Comparison of ENCODE assay signal across 8 cellular contexts in the genomic region with DNA sequence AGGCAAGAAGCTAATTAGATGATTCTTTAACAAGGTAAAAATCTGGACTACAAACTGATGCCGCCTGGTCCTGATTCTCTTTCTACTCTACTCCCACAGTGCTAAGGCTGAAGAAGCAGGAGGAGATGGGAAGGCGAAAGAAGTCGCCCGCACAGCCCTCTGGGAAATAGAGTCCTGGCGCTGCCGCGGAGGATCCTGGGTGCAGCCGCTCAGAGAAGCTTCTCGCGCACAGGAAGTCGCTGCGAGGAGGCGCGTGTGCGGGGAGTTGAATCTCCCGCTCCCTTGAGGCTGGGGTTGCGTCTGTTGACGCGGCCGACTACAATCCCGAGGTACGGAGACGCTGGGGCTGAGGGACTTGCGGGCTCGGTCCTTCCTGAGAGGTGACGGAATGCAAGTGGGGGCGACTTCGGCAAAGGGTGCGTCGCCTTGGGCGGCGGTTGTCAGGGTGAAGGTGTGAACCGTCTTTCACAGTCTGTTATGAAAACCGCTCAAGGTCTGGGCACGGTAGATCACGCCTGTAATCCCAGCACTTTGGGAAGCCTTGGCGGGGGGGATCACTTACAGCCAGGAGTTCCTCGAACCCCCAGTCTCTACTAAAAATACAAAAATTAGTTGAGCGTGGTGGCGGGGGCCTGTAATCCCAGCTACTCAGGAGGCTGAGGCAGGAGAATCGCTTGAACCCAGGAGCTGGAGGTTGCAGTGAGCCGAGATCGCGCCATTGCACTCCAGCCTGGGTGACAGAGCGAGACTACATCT. TPM values are rescaled to one million over a fixed set of nuclear protein-coding genes. Genes with fewer than 3 reads are reported as not detected.
A peak's percentile ranks its signal among the peaks of the same experiment; 100 is the strongest.
DNase-seq lines count a peak whose midpoint lies in the region; ATAC-seq and TF ChIP-seq lines count a peak whose summit lies in the region.

A gene (plus strand): TSS at position 212 of the 756 bp plus-strand sequence. CDS start 5,078 bp downstream, outside the sequence.

- peaks cover 29% of the 10 kb centered on the region for H3K4me1 Mint-ChIP-seq in chondrocyte (ENCODE audit: low read depth)

- no peaks in the 10 kb centered on the region for H3K9me3 Mint-ChIP-seq in chondrocyte (ENCODE audit: low read depth)

- POLR2A ChIA-PET in AG04450 (lab: Yijun Ruan, JAX) = interaction anchor here (0.6 to 1.5 kb wide), 3 partner anchors 22 to 98 kb away, joined by 3 to 7 read pairs (median 5); no protein-coding TSS in a partner anchor

- CTCF ChIA-PET in AG04450 (lab: Charles Lee) = interaction anchor here (0.8 kb wide), 1 partner anchor 88 kb away, joined by 4 read pairs; no protein-coding TSS in a partner anchor

- H3K4me3 Mint-ChIP-seq in chondrocyte (ENCODE audit: unreplicated experiment) = peak within 1 kb of the TSS; percentile 96

- ATAC-seq in GM18867 (IDR thresholded peaks at IDR 0.05; ENCODE audit: unreplicated experiment) (peak; percentile 70), HG03095 (IDR thresholded peaks at IDR 0.05; ENCODE audit: unreplicated experiment) (peak; percentile 55), left lobe of liver (peak; percentile 84)

- H3K9me3 ChIP-seq in AG04450 (ENCODE audit: control insufficient read depth, insufficient read depth, low read length) = no peaks in the 10 kb centered on the region; the same call in 1 of the 2 replicates

- peak within 1 kb of the TSS; percentile 81 for H3K27ac ChIP-seq in AG04450 (ENCODE audit: low read depth, low read length)

- H3K27me3 Mint-ChIP-seq in chondrocyte (ENCODE audit: low read depth) = no peaks in the 10 kb centered on the region

- DNase-seq in AG04450 (ENCODE audit: low read depth, low spot score) (peak; percentile 89), NCI-H446 (lab: John Stamatoyannopoulos, UW) (peak; percentile 98 to 99), chondrocyte (ENCODE audit: low spot score) (peak; percentile 97), left lobe of liver (ENCODE audit: low spot score) (peak; percentile 96)
- peak; percentile 75 to 77 for DNase-seq in activated CD4-positive, alpha-beta T cell treated with anti-CD3 and anti-CD28 coated beads for 24 hours (ENCODE audit: low read depth in 2 of 2)
- DNase-seq in stimulated activated CD4-positive, alpha-beta T cell treated with anti-CD3 and anti-CD28 coated beads, Interleukin-2, amount 100 ng/mL, for 48 hours = peak; percentile 80

- peak within 1 kb of the TSS; percentile 97 for H3K27ac Mint-ChIP-seq in chondrocyte (ENCODE audit: unreplicated experiment)

- peak within 1 kb of the TSS; percentile 98 for H3K4me3 ChIP-seq in AG04450 (ENCODE audit: low read depth, low read length)

- TF ChIP-seq CTCF in AG04450 (IDR thresholded peaks at IDR 0.05; ENCODE audit: low read depth, low read length) (no peak), chondrocyte (IDR thresholded peaks at IDR 0.05) (no peak)

- H3K36me3 Mint-ChIP-seq in chondrocyte (ENCODE audit: low read depth) = no peaks in the 10 kb centered on the region

- no peaks in the 10 kb centered on the region for H3K27me3 ChIP-seq in AG04450 (ENCODE audit: control insufficient read depth, insufficient read depth, low read length)

RNA-seq across cellular contexts. Expression of the gene that starts here (rescaled TPM):
- 6.2 and 6.5 TPM in 2 replicates for polyA plus RNA-seq in AG04450 (2011; rRNA removed)
- polyA minus RNA-seq in AG04450 (2011; rRNA and poly(A)+ RNA removed) = 10.3 TPM in 2 replicates
- total RNA-seq in chondrocyte = 7.0 to 7.3 TPM (median 7.0 TPM) in 3 replicates
- total RNA-seq in left lobe of liver = 3.6 TPM

Comparison
In these comparisons a context has a peak if more than half of its experiments do, and no peak if none do; other contexts are left out.
1. Peak in every context shown above with its lines: DNase-seq, ATAC-seq, H3K4me3 ChIP-seq and H3K27ac ChIP-seq.